In genomic region chr17:37510056-37510455, GRCh38 we compare ENCODE assay signal across 17 cellular contexts.
"Had no signal": no experiment of that assay in that cellular context is flagged by ENCODE, and none has a peak within 500 bp of the region (broad histone marks: within the 10 kb centered on the region; RNA-seq: fewer than 3 reads in every experiment).

No MANE protein-coding gene starts in this region.

- FAIRE-seq: frontal cortex had no signal

- H3K9me3 Mint-ChIP-seq: activated naive CD8-positive, alpha-beta T cell treated with anti-CD3 and anti-CD28 coated beads for 36 hours; brain; dendritic cell treated with granulocyte-macrophage colony-stimulating factor and Interleukin-4, amounts not matched to agents 40 ng/mL and 50 ng/mL, for 4 days; nephron had no signal

- ATAC-seq: activated CD4-positive, alpha-beta T cell treated with anti-CD3 and anti-CD28 coated beads for 36 hours; activated CD8-positive, alpha-beta T cell treated with anti-CD3 and anti-CD28 coated beads, Interleukin-2, amount 10 ng/mL, durations not matched to agents 7 days and 5 days; heart left ventricle; T-helper 17 cell had no signal

- H3K4me3 Mint-ChIP-seq: activated CD4-positive, alpha-beta T cell treated with anti-CD3 and anti-CD28 coated beads for 36 hours; activated CD8-positive, alpha-beta T cell treated with anti-CD3 and anti-CD28 coated beads, Interleukin-2, amount 10 ng/mL, durations not matched to agents 7 days and 5 days; activated naive CD8-positive, alpha-beta T cell treated with anti-CD3 and anti-CD28 coated beads for 36 hours; brain; dendritic cell treated with granulocyte-macrophage colony-stimulating factor and Interleukin-4, amounts not matched to agents 40 ng/mL and 50 ng/mL, for 4 days; nephron; T-helper 17 cell had no signal

- H3K27ac Mint-ChIP-seq: activated CD4-positive, alpha-beta T cell treated with anti-CD3 and anti-CD28 coated beads for 36 hours; activated CD8-positive, alpha-beta T cell treated with anti-CD3 and anti-CD28 coated beads, Interleukin-2, amount 10 ng/mL, durations not matched to agents 7 days and 5 days; dendritic cell treated with granulocyte-macrophage colony-stimulating factor and Interleukin-4, amounts not matched to agents 40 ng/mL and 50 ng/mL, for 4 days; T-helper 17 cell had no signal

- H3K27me3 Mint-ChIP-seq: activated CD4-positive, alpha-beta T cell treated with anti-CD3 and anti-CD28 coated beads for 36 hours; activated naive CD8-positive, alpha-beta T cell treated with anti-CD3 and anti-CD28 coated beads for 36 hours; brain; dendritic cell treated with granulocyte-macrophage colony-stimulating factor and Interleukin-4, amounts not matched to agents 40 ng/mL and 50 ng/mL, for 4 days; T-helper 17 cell had no signal

- H3K9me3 ChIP-seq: heart left ventricle had no signal

- H3K27ac ChIP-seq: epithelial cell of prostate, heart left ventricle, WERI-Rb-1 had no signal

- DNase-seq: activated CD4-positive, alpha-beta T cell treated with anti-CD3 and anti-CD28 coated beads for 36 hours; activated CD8-positive, alpha-beta memory T cell treated with anti-CD3 and anti-CD28 coated beads, Interleukin-2, amount 50 U/mL, for 4 hours; activated CD8-positive, alpha-beta T cell treated with anti-CD3 and anti-CD28 coated beads, Interleukin-2, amount 10 ng/mL, durations not matched to agents 7 days and 5 days; activated naive CD8-positive, alpha-beta T cell treated with anti-CD3 and anti-CD28 coated beads for 36 hours; amygdala; cerebellar nuclear complex; effector memory CD4-positive, alpha-beta T cell; heart left ventricle; stimulated activated CD4-positive, alpha-beta T cell treated with anti-CD3 and anti-CD28 coated beads, Interleukin-12 subunit alpha, Interleukin-12 subunit beta, amount 100 ng/mL, for 4 hours; stimulated activated CD4-positive, alpha-beta T cell treated with anti-CD3 and anti-CD28 coated beads, Interleukin-2, amount 100 ng/mL, for 24 hours; T-helper 17 cell; WERI-Rb-1 had no signal

- H3K27me3 ChIP-seq: heart left ventricle had no signal

- H3K4me3 ChIP-seq: heart left ventricle had no signal
